Comparison of ENCODE assay signal across 8 cellular contexts in the genomic region with DNA sequence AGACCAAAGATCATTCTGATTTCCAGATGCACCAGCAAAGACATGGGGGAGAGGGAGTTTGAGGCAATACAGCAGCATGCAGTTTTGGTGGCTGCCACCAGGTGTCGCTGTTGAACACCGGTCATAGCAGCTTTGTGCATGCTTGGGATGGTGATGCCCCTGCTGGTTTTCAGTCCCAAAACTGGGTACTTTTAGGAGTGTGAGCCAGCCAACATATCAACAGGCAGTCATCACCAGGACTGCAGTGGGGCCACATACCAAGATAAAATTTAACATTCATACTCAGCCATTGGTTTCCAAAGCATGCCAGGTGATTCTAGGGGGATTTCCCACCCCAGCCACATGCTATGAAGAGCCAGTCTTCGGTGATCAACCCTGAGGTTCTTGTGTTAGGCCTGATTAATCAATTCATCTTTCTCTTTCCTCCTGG.
A peak's percentile ranks its signal among the peaks of the same experiment; 100 is the strongest.
DNase-seq lines count a peak whose midpoint lies in the region; ATAC-seq and TF ChIP-seq lines count a peak whose summit lies in the region.

No MANE protein-coding gene starts in this region.

- peaks cover 4% of the 10 kb centered on the region for H3K4me1 Mint-ChIP-seq in stimulated activated effector memory CD8-positive, alpha-beta T cell treated with anti-CD3 and anti-CD28 coated beads, Interleukin-12 subunit alpha, Interleukin-12 subunit beta, amount 100 ng/mL, for 72 hours

- no peak for ATAC-seq in stimulated activated effector memory CD8-positive, alpha-beta T cell treated with anti-CD3 and anti-CD28 coated beads, Interleukin-12 subunit alpha, Interleukin-12 subunit beta, amount 100 ng/mL, for 72 hours
- ATAC-seq in HG03460 (IDR thresholded peaks at IDR 0.05; ENCODE audit: unreplicated experiment) (no peak), HG03565 (IDR thresholded peaks at IDR 0.05; ENCODE audit: unreplicated experiment) (no peak)

- no peak overlapping the region for H3K27ac ChIP-seq in WERI-Rb-1

- H3K27me3 ChIP-seq in WERI-Rb-1 (ENCODE audit: insufficient read depth, low read depth, severe bottlenecking) = no peaks in the 10 kb centered on the region

- no peak overlapping the region for H3K27ac Mint-ChIP-seq in stimulated activated effector memory CD8-positive, alpha-beta T cell treated with anti-CD3 and anti-CD28 coated beads, Interleukin-12 subunit alpha, Interleukin-12 subunit beta, amount 100 ng/mL, for 72 hours

- TF ChIP-seq CTCF in WERI-Rb-1 (IDR thresholded peaks at IDR 0.05; ENCODE audit: low read depth, low read length) (peak; percentile 96), fibroblast of mammary gland (conservative IDR thresholded peaks at IDR 0.05; ENCODE audit: control insufficient read depth, insufficient read depth, low read depth, low read length) (peak; percentile 80)

- DNase-seq in activated effector memory CD4-positive, alpha-beta T cell treated with anti-CD3 and anti-CD28 coated beads, Interleukin-2, amount 50 U/mL, for 16 hours = peak; percentile 75
- DNase-seq in activated effector memory CD4-positive, alpha-beta T cell treated with Interleukin-2 at 50 U/mL for 16 hours = no peak
- DNase-seq in WERI-Rb-1 = peak; percentile 47
- DNase-seq in fibroblast of mammary gland (ENCODE audit: low read depth) = peak; percentile 19
- DNase-seq in stimulated activated effector memory CD8-positive, alpha-beta T cell treated with anti-CD3 and anti-CD28 coated beads, Interleukin-12 subunit alpha, Interleukin-12 subunit beta, amount 100 ng/mL, for 72 hours (ENCODE audit: low spot score in 2 of 2) = peak; percentile 24 to 83
- DNase-seq in NCI-H2196 treated with DMSO at 0.1 percent for 48 hours (lab: John Stamatoyannopoulos, UW; ENCODE audit: unreplicated experiment) = no peak

- H3K9me3 Mint-ChIP-seq in stimulated activated effector memory CD8-positive, alpha-beta T cell treated with anti-CD3 and anti-CD28 coated beads, Interleukin-12 subunit alpha, Interleukin-12 subunit beta, amount 100 ng/mL, for 72 hours = peaks cover 22% of the 10 kb centered on the region

- peaks cover 21% of the 10 kb centered on the region for H3K9me3 ChIP-seq in WERI-Rb-1 (ENCODE audit: severe bottlenecking)

- peaks cover 6% of the 10 kb centered on the region for H3K36me3 Mint-ChIP-seq in stimulated activated effector memory CD8-positive, alpha-beta T cell treated with anti-CD3 and anti-CD28 coated beads, Interleukin-12 subunit alpha, Interleukin-12 subunit beta, amount 100 ng/mL, for 72 hours

- H3K4me3 Mint-ChIP-seq in stimulated activated effector memory CD8-positive, alpha-beta T cell treated with anti-CD3 and anti-CD28 coated beads, Interleukin-12 subunit alpha, Interleukin-12 subunit beta, amount 100 ng/mL, for 72 hours = no peak overlapping the region

- no peaks in the 10 kb centered on the region for H3K36me3 ChIP-seq in WERI-Rb-1

- H3K4me3 ChIP-seq in WERI-Rb-1 (ENCODE audit: low read depth, low read length) (no peak overlapping the region), fibroblast of mammary gland (ENCODE audit: control insufficient read depth, low read depth, low read length) (no peak overlapping the region)

Comparison
In these comparisons a context has a peak if more than half of its experiments do, and no peak if none do; other contexts are left out.
1. DNase-seq: peak in activated effector memory CD4-positive, alpha-beta T cell treated with anti-CD3 and anti-CD28 coated beads, Interleukin-2, amount 50 U/mL, for 16 hours (single experiment), WERI-Rb-1 (single experiment), fibroblast of mammary gland (single experiment) and stimulated activated effector memory CD8-positive, alpha-beta T cell treated with anti-CD3 and anti-CD28 coated beads, Interleukin-12 subunit alpha, Interleukin-12 subunit beta, amount 100 ng/mL, for 72 hours (2 of 2); none in activated effector memory CD4-positive, alpha-beta T cell treated with Interleukin-2 at 50 U/mL for 16 hours (single experiment) and NCI-H2196 treated with DMSO at 0.1 percent for 48 hours (single experiment).